8 cellular contexts compared by ENCODE assay signal in genomic region chr5:107476783-107477182, GRCh38.
DNase-seq lines count a peak whose midpoint lies in the region; ATAC-seq, FAIRE-seq and TF ChIP-seq lines count a peak whose summit lies in the region.

No MANE protein-coding gene starts in this region.

- peaks cover 36 to 56% (median 52%) of the 10 kb centered on the region in 3 donors for H3K4me1 Mint-ChIP-seq in CD8-positive, alpha-beta memory T cell
- peaks cover 5% of the 10 kb centered on the region for H3K4me1 Mint-ChIP-seq in activated CD8-positive, alpha-beta T cell treated with anti-CD3 and anti-CD28 coated beads, Interleukin-2, amount 10 ng/mL, durations not matched to agents 7 days and 5 days (ENCODE audit: low read depth)

- no peaks in the 10 kb centered on the region for H3K9me3 ChIP-seq in CD8-positive, alpha-beta memory T cell (ENCODE audit: low read length)
- H3K9me3 ChIP-seq in mucosa of stomach (ENCODE audit: control insufficient read depth, low read length) (no peaks in the 10 kb centered on the region), SK-N-SH (no peaks in the 10 kb centered on the region)

- ATAC-seq in GM19324 (IDR thresholded peaks at IDR 0.05; ENCODE audit: low FRiP score, unreplicated experiment), result peak; percentile 83
- ATAC-seq in HG03159 (IDR thresholded peaks at IDR 0.05; ENCODE audit: unreplicated experiment), result peak; percentile 92
- ATAC-seq in activated CD8-positive, alpha-beta T cell treated with anti-CD3 and anti-CD28 coated beads, Interleukin-2, amount 10 ng/mL, durations not matched to agents 7 days and 5 days, result peak; percentile 84

- peak overlapping the region; percentile 82 to 97 (median 90) for H3K27ac Mint-ChIP-seq in CD8-positive, alpha-beta memory T cell
- H3K27ac Mint-ChIP-seq in activated CD8-positive, alpha-beta T cell treated with anti-CD3 and anti-CD28 coated beads, Interleukin-2, amount 10 ng/mL, durations not matched to agents 7 days and 5 days, result peak overlapping the region; percentile 56

- peak in 4 of 5 donors; percentile 27 to 76 (median 50) for DNase-seq in CD8-positive, alpha-beta memory T cell
- peak; percentile 27 for DNase-seq in activated CD8-positive, alpha-beta T cell treated with anti-CD3 and anti-CD28 coated beads, Interleukin-2, amount 10 ng/mL, durations not matched to agents 7 days and 5 days
- DNase-seq in dorsolateral prefrontal cortex (no peak), frontal cortex (ENCODE audit: low spot score in 2 of 2) (no peak), SK-N-SH (no peak)

- no peaks in the 10 kb centered on the region for H3K9me3 Mint-ChIP-seq in CD8-positive, alpha-beta memory T cell
- H3K9me3 Mint-ChIP-seq in activated CD8-positive, alpha-beta T cell treated with anti-CD3 and anti-CD28 coated beads, Interleukin-2, amount 10 ng/mL, durations not matched to agents 7 days and 5 days (ENCODE audit: insufficient read depth), result no peaks in the 10 kb centered on the region

- no peaks in the 10 kb centered on the region for H4K20me1 ChIP-seq in SK-N-SH (ENCODE audit: insufficient read depth)

- no peak for TF ChIP-seq EP300 in SK-N-SH (IDR thresholded peaks at IDR 0.05; ENCODE audit: borderline replicate concordance in 1 of 2, low read depth in 1 of 2, low read length in 1 of 2)

- no peaks in the 10 kb centered on the region for H3K9me2 ChIP-seq in SK-N-SH

- peak overlapping the region; percentile 31 for H3K9ac ChIP-seq in mucosa of stomach (ENCODE audit: low read length)
- no peak overlapping the region for H3K9ac ChIP-seq in SK-N-SH

- H3F3A ChIP-seq in SK-N-SH (replicated peaks; ENCODE audit: insufficient read depth), result no peaks in the 10 kb centered on the region

- WGBS in SK-N-SH (ENCODE audit: low lambda C conversion rate), result 84% methylated on average over 1 of the region's 1 CpG

- no peak for TF ChIP-seq RAD21 in SK-N-SH (IDR thresholded peaks at IDR 0.05; ENCODE audit: low read length)

- peak overlapping the region; percentile 1 to 64 (median 37) for H3K4me3 Mint-ChIP-seq in CD8-positive, alpha-beta memory T cell
- H3K4me3 Mint-ChIP-seq in activated CD8-positive, alpha-beta T cell treated with anti-CD3 and anti-CD28 coated beads, Interleukin-2, amount 10 ng/mL, durations not matched to agents 7 days and 5 days, result no peak overlapping the region

- H3K36me3 ChIP-seq in CD8-positive, alpha-beta memory T cell (ENCODE audit: insufficient read depth, low read length), result no peaks in the 10 kb centered on the region
- H3K36me3 ChIP-seq in mucosa of stomach (ENCODE audit: control insufficient read depth, insufficient read depth, low read length), result no peaks in the 10 kb centered on the region
- H3K36me3 ChIP-seq in SK-N-SH (replicated peaks in 1 of 2; ENCODE audit: control insufficient read depth in 1 of 2, insufficient read depth in 2 of 2, low read length in 1 of 2), result no peaks in the 10 kb centered on the region

- H3K4me2 ChIP-seq in SK-N-SH, result no peak overlapping the region

- no peaks in the 10 kb centered on the region for H3K79me2 ChIP-seq in SK-N-SH (ENCODE audit: insufficient read depth)

- intact Hi-C loops in dorsolateral prefrontal cortex (cut with DNase I), result no loop called here

- H3K27me3 ChIP-seq in CD8-positive, alpha-beta memory T cell (ENCODE audit: insufficient read depth, low read length, poor library complexity, severe bottlenecking), result no peaks in the 10 kb centered on the region
- no peaks in the 10 kb centered on the region for H3K27me3 ChIP-seq in mucosa of stomach (ENCODE audit: control insufficient read depth, insufficient read depth, low read length)
- H3K27me3 ChIP-seq in dorsolateral prefrontal cortex, result no peaks in the 10 kb centered on the region
- H3K27me3 ChIP-seq in SK-N-SH (ENCODE audit: insufficient read depth), result no peaks in the 10 kb centered on the region

- CTCF ChIA-PET in CD8-positive, alpha-beta memory T cell (lab: Charles Lee), result interaction anchor here (1.1 kb wide), 1 partner anchor 95 kb away, joined by 3 read pairs; no protein-coding TSS in a partner anchor
- CTCF ChIA-PET in activated CD8-positive, alpha-beta T cell treated with anti-CD3 and anti-CD28 coated beads, Interleukin-2, amount 10 ng/mL, durations not matched to agents 7 days and 5 days (lab: Charles Lee), result no interaction called here
- CTCF ChIA-PET in SK-N-SH (lab: Yijun Ruan, JAX), result interaction anchor here (1.6 kb wide), 1 partner anchor 70 kb away, joined by 4 read pairs; no protein-coding TSS in a partner anchor

- H3K27ac ChIP-seq in CD8-positive, alpha-beta memory T cell (ENCODE audit: low read depth, low read length), result peak overlapping the region; percentile 78
- H3K27ac ChIP-seq in dorsolateral prefrontal cortex (no peak overlapping the region), SK-N-SH (ENCODE audit: low read depth in 2 of 2, low read length in 1 of 2) (no peak overlapping the region)

- no peak overlapping the region for H3K4me3 ChIP-seq in CD8-positive, alpha-beta memory T cell (ENCODE audit: low read length)
- H3K4me3 ChIP-seq in mucosa of stomach (ENCODE audit: low read length) (no peak overlapping the region), dorsolateral prefrontal cortex (no peak overlapping the region), SK-N-SH (ENCODE audit: low read depth in 2 of 2, low read length in 1 of 2) (no peak overlapping the region)

- no peak overlapping the region for H2AFZ ChIP-seq in SK-N-SH (ENCODE audit: low read depth)

- POLR2A ChIA-PET in CD8-positive, alpha-beta memory T cell (lab: Charles Lee), result interaction anchor here (0.6 kb wide), 1 partner anchor 9 kb away, joined by 3 read pairs; no protein-coding TSS in a partner anchor
- POLR2A ChIA-PET in activated CD8-positive, alpha-beta T cell treated with anti-CD3 and anti-CD28 coated beads, Interleukin-2, amount 10 ng/mL, durations not matched to agents 7 days and 5 days (lab: Charles Lee), result interaction anchor here (0.6 kb wide), 1 partner anchor 36 kb away, joined by 3 read pairs; no protein-coding TSS in a partner anchor
- POLR2A ChIA-PET in SK-N-SH (lab: Yijun Ruan, JAX), result no interaction called here

- peaks cover 38% of the 10 kb centered on the region for H3K4me1 ChIP-seq in CD8-positive, alpha-beta memory T cell (ENCODE audit: insufficient read depth, low read length)
- H3K4me1 ChIP-seq in mucosa of stomach (ENCODE audit: control insufficient read depth, insufficient read depth, low read length), result peaks cover 46% of the 10 kb centered on the region
- H3K4me1 ChIP-seq in SK-N-SH (ENCODE audit: control insufficient read depth in 1 of 2, insufficient read depth in 2 of 2, low read depth in 1 of 2, low read length in 1 of 2), result peaks cover 0 to 9% of the 10 kb centered on the region in 2 experiments; a peak in 2 of 4 replicates

- FAIRE-seq in frontal cortex (lab: Jason Lieb, UNC), result no peak

- H3K27me3 Mint-ChIP-seq in CD8-positive, alpha-beta memory T cell, result peaks cover 0 to 4% of the 10 kb centered on the region in 2 donors
- no peaks in the 10 kb centered on the region for H3K27me3 Mint-ChIP-seq in activated CD8-positive, alpha-beta T cell treated with anti-CD3 and anti-CD28 coated beads, Interleukin-2, amount 10 ng/mL, durations not matched to agents 7 days and 5 days (ENCODE audit: low read depth)

- TF ChIP-seq CTCF in dorsolateral prefrontal cortex (IDR thresholded peaks at IDR 0.05 in 54 of 56, conservative IDR thresholded peaks at IDR 0.05 in 2 of 56; ENCODE audit: low read depth in 1 of 56, partially characterized antibody in 56 of 56) (no peak), SK-N-SH (IDR thresholded peaks at IDR 0.05) (no peak)

- peaks cover 0 to 8% (median 2%) of the 10 kb centered on the region in 3 donors for H3K36me3 Mint-ChIP-seq in CD8-positive, alpha-beta memory T cell
- H3K36me3 Mint-ChIP-seq in activated CD8-positive, alpha-beta T cell treated with anti-CD3 and anti-CD28 coated beads, Interleukin-2, amount 10 ng/mL, durations not matched to agents 7 days and 5 days (ENCODE audit: low read depth), result no peaks in the 10 kb centered on the region

TF ChIP-seq in SK-N-SH, 30 proteins besides CTCF, POLR2A, EP300 and RAD21 (continues in another document):
- TF ChIP-seq SIN3A (IDR thresholded peaks at IDR 0.05; ENCODE audit: borderline replicate concordance, low read depth, low read length) (no peak), ELF1 (IDR thresholded peaks at IDR 0.05) (no peak), IRF3 (IDR thresholded peaks at IDR 0.05; ENCODE audit: low read depth, low read length) (no peak), NRF1 (IDR thresholded peaks at IDR 0.05; ENCODE audit: low read depth, low read length) (no peak), TAF1 (IDR thresholded peaks at IDR 0.05; ENCODE audit: borderline replicate concordance, low read depth, low read length) (no peak), NFIC (IDR thresholded peaks at IDR 0.05; ENCODE audit: borderline replicate concordance) (no peak), GABPA (IDR thresholded peaks at IDR 0.05; ENCODE audit: low read depth) (no peak), RFX5 (IDR thresholded peaks at IDR 0.05; ENCODE audit: low read length) (no peak), FOSL2 (IDR thresholded peaks at IDR 0.05; ENCODE audit: borderline replicate concordance, low read depth) (no peak)

Comparison
In these comparisons a context has a peak if more than half of its experiments do, and no peak if none do; other contexts are left out.
1. DNase-seq: peak in CD8-positive, alpha-beta memory T cell (4 of 5) and activated CD8-positive, alpha-beta T cell treated with anti-CD3 and anti-CD28 coated beads, Interleukin-2, amount 10 ng/mL, durations not matched to agents 7 days and 5 days (single experiment); none in dorsolateral prefrontal cortex (0 of 10), frontal cortex (0 of 2) and SK-N-SH (single experiment).
2. Peak in every context shown above with its lines, with median percentiles within 50 percentile points of each other: ATAC-seq.